Comparison of ENCODE assay signal across 1 cellular context in genomic region chr13:109668433-109669233, GRCh38.
TF ChIP-seq lines count a peak whose summit lies in the region.

No MANE protein-coding gene starts in this region.

TF ChIP-seq in HepG2, 621 proteins besides CTCF, POLR2A, EP300 and RAD21:
- TF ChIP-seq, protein P1, sequence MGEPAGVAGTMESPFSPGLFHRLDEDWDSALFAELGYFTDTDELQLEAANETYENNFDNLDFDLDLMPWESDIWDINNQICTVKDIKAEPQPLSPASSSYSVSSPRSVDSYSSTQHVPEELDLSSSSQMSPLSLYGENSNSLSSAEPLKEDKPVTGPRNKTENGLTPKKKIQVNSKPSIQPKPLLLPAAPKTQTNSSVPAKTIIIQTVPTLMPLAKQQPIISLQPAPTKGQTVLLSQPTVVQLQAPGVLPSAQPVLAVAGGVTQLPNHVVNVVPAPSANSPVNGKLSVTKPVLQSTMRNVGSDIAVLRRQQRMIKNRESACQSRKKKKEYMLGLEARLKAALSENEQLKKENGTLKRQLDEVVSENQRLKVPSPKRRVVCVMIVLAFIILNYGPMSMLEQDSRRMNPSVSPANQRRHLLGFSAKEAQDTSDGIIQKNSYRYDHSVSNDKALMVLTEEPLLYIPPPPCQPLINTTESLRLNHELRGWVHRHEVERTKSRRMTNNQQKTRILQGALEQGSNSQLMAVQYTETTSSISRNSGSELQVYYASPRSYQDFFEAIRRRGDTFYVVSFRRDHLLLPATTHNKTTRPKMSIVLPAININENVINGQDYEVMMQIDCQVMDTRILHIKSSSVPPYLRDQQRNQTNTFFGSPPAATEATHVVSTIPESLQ (CRISPR knock-in tag; conservative IDR thresholded peaks at IDR 0.05): no peak
- TF ChIP-seq ZNF720 (CRISPR knock-in tag; IDR thresholded peaks at IDR 0.05) (no peak), ZBTB33 (CRISPR knock-in tag; IDR thresholded peaks at IDR 0.05) (no peak), ZSCAN21 (CRISPR knock-in tag; IDR thresholded peaks at IDR 0.05; ENCODE audit: borderline replicate concordance) (no peak), KLF15 (CRISPR knock-in tag; IDR thresholded peaks at IDR 0.05; ENCODE audit: borderline replicate concordance) (no peak), ZNF558 (CRISPR knock-in tag; IDR thresholded peaks at IDR 0.05; ENCODE audit: borderline replicate concordance) (no peak)
- TF ChIP-seq, protein P2, sequence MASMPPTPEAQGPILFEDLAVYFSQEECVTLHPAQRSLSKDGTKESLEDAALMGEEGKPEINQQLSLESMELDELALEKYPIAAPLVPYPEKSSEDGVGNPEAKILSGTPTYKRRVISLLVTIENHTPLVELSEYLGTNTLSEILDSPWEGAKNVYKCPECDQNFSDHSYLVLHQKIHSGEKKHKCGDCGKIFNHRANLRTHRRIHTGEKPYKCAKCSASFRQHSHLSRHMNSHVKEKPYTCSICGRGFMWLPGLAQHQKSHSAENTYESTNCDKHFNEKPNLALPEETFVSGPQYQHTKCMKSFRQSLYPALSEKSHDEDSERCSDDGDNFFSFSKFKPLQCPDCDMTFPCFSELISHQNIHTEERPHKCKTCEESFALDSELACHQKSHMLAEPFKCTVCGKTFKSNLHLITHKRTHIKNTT (CRISPR knock-in tag; IDR thresholded peaks at IDR 0.05): no peak
- TF ChIP-seq, protein P3, sequence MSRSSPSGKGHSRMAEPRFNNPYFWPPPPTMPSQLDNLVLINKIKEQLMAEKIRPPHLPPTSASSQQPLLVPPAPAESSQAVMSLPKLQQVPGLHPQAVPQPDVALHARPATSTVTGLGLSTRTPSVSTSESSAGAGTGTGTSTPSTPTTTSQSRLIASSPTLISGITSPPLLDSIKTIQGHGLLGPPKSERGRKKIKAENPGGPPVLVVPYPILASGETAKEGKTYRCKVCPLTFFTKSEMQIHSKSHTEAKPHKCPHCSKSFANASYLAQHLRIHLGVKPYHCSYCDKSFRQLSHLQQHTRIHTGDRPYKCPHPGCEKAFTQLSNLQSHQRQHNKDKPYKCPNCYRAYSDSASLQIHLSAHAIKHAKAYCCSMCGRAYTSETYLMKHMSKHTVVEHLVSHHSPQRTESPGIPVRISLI (CRISPR knock-in tag; IDR thresholded peaks at IDR 0.05; ENCODE audit: borderline replicate concordance): no peak
